In the genomic region with DNA sequence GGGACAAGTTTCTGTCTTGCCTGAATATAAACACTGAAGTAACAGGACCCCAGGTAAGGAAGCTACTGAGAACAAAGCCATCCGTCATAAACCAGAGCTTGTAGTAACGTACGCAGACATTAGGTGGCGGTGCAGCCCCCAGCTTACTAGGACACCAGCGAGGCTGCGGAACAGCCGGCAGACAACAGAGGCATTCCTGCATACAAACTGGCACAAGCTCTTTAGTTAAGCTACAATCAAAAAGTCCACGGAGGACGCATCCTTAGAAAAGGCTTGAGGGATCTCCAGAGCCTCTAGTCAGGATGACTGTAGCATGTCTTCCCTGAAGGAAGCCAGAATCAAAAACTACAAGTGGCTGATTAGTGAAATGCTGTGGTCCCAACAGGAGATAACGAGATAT, we compare ENCODE assay signal across 9 cellular contexts. TPM values are rescaled to one million over a fixed set of nuclear protein-coding genes. Genes with fewer than 3 reads are reported as not detected.
DNase-seq lines count a peak whose midpoint lies in the region; ATAC-seq and TF ChIP-seq lines count a peak whose summit lies in the region.
"Had no signal": no experiment of that assay in that cellular context is flagged by ENCODE, and none has a peak within 500 bp of the region (broad histone marks: within the 10 kb centered on the region; RNA-seq: fewer than 3 reads in every experiment).

No MANE protein-coding gene starts in this region.

- CTCF ChIA-PET in activated CD8-positive, alpha-beta T cell treated with anti-CD3 and anti-CD28 coated beads for 36 hours (lab: Charles Lee): interaction anchor here (1.0 kb wide), 2 partner anchors 56 to 182 kb away, joined by 3 read pairs; no protein-coding TSS in a partner anchor

- H3K4me3 ChIP-seq in right atrium auricular region: no peak overlapping the region
- no peak overlapping the region for H3K4me3 ChIP-seq in retinal pigment epithelial cell (ENCODE audit: low read length)

- TF ChIP-seq CTCF in activated CD8-positive, alpha-beta T cell treated with anti-CD3 and anti-CD28 coated beads for 36 hours (IDR thresholded peaks at IDR 0.05): peak; percentile 44
- TF ChIP-seq CTCF in right atrium auricular region (IDR thresholded peaks at IDR 0.05): peak; percentile 71 to 83
- TF ChIP-seq CTCF in retinal pigment epithelial cell (conservative IDR thresholded peaks at IDR 0.05; ENCODE audit: low read depth, low read length): peak; percentile 66

- intact Hi-C loops in activated CD8-positive, alpha-beta T cell treated with anti-CD3 and anti-CD28 coated beads for 36 hours (cut with micrococcal nuclease): no loop called here

- H3K27me3 Mint-ChIP-seq in activated CD8-positive, alpha-beta T cell treated with anti-CD3 and anti-CD28 coated beads for 36 hours: no peaks in the 10 kb centered on the region
- H3K27me3 Mint-ChIP-seq: activated B cell treated with CpG ODN at 0.5 μM for 24 hours had no signal

- no peak overlapping the region for H3K27ac Mint-ChIP-seq in activated CD8-positive, alpha-beta T cell treated with anti-CD3 and anti-CD28 coated beads for 36 hours
- H3K27ac Mint-ChIP-seq: activated B cell treated with CpG ODN at 0.5 μM for 24 hours had no signal

- H3K27me3 ChIP-seq in right atrium auricular region: no peaks in the 10 kb centered on the region

- H3K9me3 Mint-ChIP-seq in activated CD8-positive, alpha-beta T cell treated with anti-CD3 and anti-CD28 coated beads for 36 hours: peaks cover 53% of the 10 kb centered on the region

- no peak overlapping the region for H3K4me3 Mint-ChIP-seq in activated CD8-positive, alpha-beta T cell treated with anti-CD3 and anti-CD28 coated beads for 36 hours
- H3K4me3 Mint-ChIP-seq: activated B cell treated with CpG ODN at 0.5 μM for 24 hours had no signal

- POLR2A ChIA-PET in activated CD8-positive, alpha-beta T cell treated with anti-CD3 and anti-CD28 coated beads for 36 hours (lab: Charles Lee): no interaction called here

- peaks cover 11% of the 10 kb centered on the region for H3K4me1 Mint-ChIP-seq in activated CD8-positive, alpha-beta T cell treated with anti-CD3 and anti-CD28 coated beads for 36 hours (ENCODE audit: low read depth)

- DNase-seq in GM03348 (ENCODE audit: low spot score) (peak; percentile 35), right atrium auricular region (ENCODE audit: low spot score) (peak; percentile 61), retinal pigment epithelial cell (ENCODE audit: low read depth) (peak; percentile 7), ureter (ENCODE audit: low spot score) (no peak)
- DNase-seq in activated CD8-positive, alpha-beta T cell treated with anti-CD3 and anti-CD28 coated beads for 36 hours: peak; percentile 61
- no peak for DNase-seq in stimulated activated CD4-positive, alpha-beta T cell treated with anti-CD3 and anti-CD28 coated beads, Interleukin-15, amount 100 ng/mL, for 24 hours
- DNase-seq: activated B cell treated with CpG ODN at 0.5 μM for 24 hours had no signal

- no peak for ATAC-seq in activated CD8-positive, alpha-beta T cell treated with anti-CD3 and anti-CD28 coated beads for 36 hours
- no peak for ATAC-seq in GM21526 (IDR thresholded peaks at IDR 0.05; ENCODE audit: low FRiP score, unreplicated experiment)
- no peak for ATAC-seq in HG03439 (IDR thresholded peaks at IDR 0.05; ENCODE audit: unreplicated experiment)

- H3K36me3 Mint-ChIP-seq in activated CD8-positive, alpha-beta T cell treated with anti-CD3 and anti-CD28 coated beads for 36 hours (ENCODE audit: low read depth): peaks cover 96% of the 10 kb centered on the region

- H3K9me3 ChIP-seq in right atrium auricular region: peaks cover 0 to 8% of the 10 kb centered on the region in 2 donors

- peak overlapping the region in 1 of 2 donors; percentile 24 for H3K27ac ChIP-seq in right atrium auricular region

- H3K36me3 ChIP-seq in right atrium auricular region: peaks cover 38% of the 10 kb centered on the region

- peaks cover 0 to 15% of the 10 kb centered on the region in 2 donors for H3K4me1 ChIP-seq in right atrium auricular region

RNA-seq across cellular contexts. Expression of a gene that starts 26.2 kb away (rescaled TPM):
- 10 to 100 TPM; 48.0 to 50.0 TPM for total RNA-seq in activated CD8-positive, alpha-beta T cell treated with anti-CD3 and anti-CD28 coated beads for 36 hours
- 10 to 100 TPM; 16.6 to 19.2 TPM for total RNA-seq in right atrium auricular region
- 65.1 TPM for total RNA-seq in ureter

RNA-seq across cellular contexts. Expression of a gene that starts 32.4 kb away (rescaled TPM):
- total RNA-seq in activated CD8-positive, alpha-beta T cell treated with anti-CD3 and anti-CD28 coated beads for 36 hours: not detected
- not detected for total RNA-seq in right atrium auricular region
- not detected for total RNA-seq in ureter
- total RNA-seq: activated B cell treated with CpG ODN at 0.5 μM for 24 hours had no signal

RNA-seq across cellular contexts. Expression of a gene that starts 55.7 kb away (rescaled TPM):
- 1 to 10 TPM; 3.1 to 3.7 TPM for total RNA-seq in activated CD8-positive, alpha-beta T cell treated with anti-CD3 and anti-CD28 coated beads for 36 hours
- total RNA-seq in right atrium auricular region (10 to 100 TPM; 14.1 to 24.7 TPM), ureter (15.1 TPM)

Comparison
In these comparisons a context has a peak if more than half of its experiments do, and no peak if none do; other contexts are left out.
1. DNase-seq: peak in GM03348 (single experiment), activated CD8-positive, alpha-beta T cell treated with anti-CD3 and anti-CD28 coated beads for 36 hours (single experiment), right atrium auricular region (single experiment) and retinal pigment epithelial cell (single experiment); none in ureter (single experiment) and stimulated activated CD4-positive, alpha-beta T cell treated with anti-CD3 and anti-CD28 coated beads, Interleukin-15, amount 100 ng/mL, for 24 hours (single experiment).
2. Peak in every context shown above with its lines, with median percentiles within 50 percentile points of each other: CTCF ChIP-seq.